26 cellular contexts compared by ENCODE assay signal in the genomic region with DNA sequence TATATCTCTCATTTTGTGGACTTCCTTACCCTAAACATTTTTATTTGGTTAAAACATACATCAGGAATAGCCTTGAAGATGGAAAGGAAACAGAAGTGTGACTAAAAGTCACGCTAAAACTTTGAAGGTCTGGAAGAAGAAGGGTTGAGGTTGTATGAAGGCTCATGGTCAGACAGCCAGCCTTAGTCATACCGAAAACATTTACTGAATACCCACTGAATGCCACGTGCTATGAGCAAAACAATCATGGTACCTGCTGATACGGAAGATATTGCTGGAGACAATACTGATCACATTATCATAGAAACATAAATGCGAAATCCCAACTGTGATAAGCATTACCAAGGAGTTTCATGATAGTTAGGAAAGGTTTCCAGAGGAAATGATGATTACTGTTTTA.
"Had no signal": no experiment of that assay in that cellular context is flagged by ENCODE, and none has a peak within 500 bp of the region (broad histone marks: within the 10 kb centered on the region; RNA-seq: fewer than 3 reads in every experiment).

No MANE protein-coding gene starts in this region.

- H3K9me3 ChIP-seq: adrenal gland, ascending aorta, Peyer's patch had no signal

- H3K4me1 Mint-ChIP-seq: activated B cell treated with CpG ODN at 0.5 μM for 24 hours had no signal

- H3K27ac ChIP-seq: adrenal gland, ascending aorta, Peyer's patch had no signal

- H3K27ac Mint-ChIP-seq: activated B cell treated with CpG ODN at 0.5 μM for 24 hours; activated CD4-positive, alpha-beta memory T cell treated with anti-CD3 and anti-CD28 coated beads for 36 hours; activated CD4-positive, alpha-beta T cell treated with anti-CD3 and anti-CD28 coated beads, Interleukin-2, amount 10 ng/mL, durations not matched to agents 7 days and 5 days; activated naive CD4-positive, alpha-beta T cell treated with anti-CD3 and anti-CD28 coated beads for 36 hours; activated naive CD8-positive, alpha-beta T cell had no signal

- H3K9me3 Mint-ChIP-seq: activated B cell treated with CpG ODN at 0.5 μM for 24 hours; activated CD4-positive, alpha-beta memory T cell treated with anti-CD3 and anti-CD28 coated beads for 36 hours; activated CD4-positive, alpha-beta T cell treated with anti-CD3 and anti-CD28 coated beads, Interleukin-2, amount 10 ng/mL, durations not matched to agents 7 days and 5 days; activated naive CD4-positive, alpha-beta T cell treated with anti-CD3 and anti-CD28 coated beads for 36 hours; activated T-cell treated with anti-CD3 and anti-CD28 coated beads, Interleukin-2, amount 50 U/mL, for 4 hours had no signal

- DNase-seq: activated B cell treated with CpG ODN at 0.5 μM for 24 hours; activated CD4-positive, alpha-beta memory T cell treated with anti-CD3 and anti-CD28 coated beads for 36 hours; activated CD4-positive, alpha-beta T cell treated with anti-CD3 and anti-CD28 coated beads, Interleukin-2, amount 10 ng/mL, durations not matched to agents 7 days and 5 days; activated CD8-positive, alpha-beta memory T cell treated with anti-CD3 and anti-CD28 coated beads for 24 hours; activated gamma-delta T cell; activated naive CD4-positive, alpha-beta T cell treated with anti-CD3 and anti-CD28 coated beads for 36 hours; activated T-cell treated with anti-CD3 and anti-CD28 coated beads, Interleukin-2, amount 50 U/mL, for 4 hours; adrenal gland; cerebellar nuclear complex; MM.1S; NCI-H1105; NCI-H1436; NCI-H1694 treated with DMSO at 0.1 percent for 48 hours; NCI-H2029 treated with DMSO at 0.1 percent for 48 hours; NCI-H345; NCI-H510A; NCI-H526 treated with DMSO at 0.1 percent for 48 hours; NCI-H82; NK-92 treated with Interleukin-12 subunit alpha and Interleukin-12 subunit beta, amount 100 ng/mL, for 24 hours; OCI-M1; Peyer's patch; SHP77 treated with DMSO at 0.1 percent for 48 hours; T-helper 17 cell; T-helper 9 cell had no signal

- H3K36me3 ChIP-seq: adrenal gland, ascending aorta had no signal

- H3K4me1 ChIP-seq: ascending aorta, Peyer's patch had no signal

- H3K4me3 Mint-ChIP-seq: activated B cell treated with CpG ODN at 0.5 μM for 24 hours; activated CD4-positive, alpha-beta memory T cell treated with anti-CD3 and anti-CD28 coated beads for 36 hours; activated CD4-positive, alpha-beta T cell treated with anti-CD3 and anti-CD28 coated beads, Interleukin-2, amount 10 ng/mL, durations not matched to agents 7 days and 5 days; activated naive CD4-positive, alpha-beta T cell treated with anti-CD3 and anti-CD28 coated beads for 36 hours; activated naive CD8-positive, alpha-beta T cell; activated T-cell treated with anti-CD3 and anti-CD28 coated beads, Interleukin-2, amount 50 U/mL, for 4 hours; T-helper 17 cell had no signal

- ATAC-seq: activated T-cell treated with anti-CD3 and anti-CD28 coated beads, Interleukin-2, amount 50 U/mL, for 4 hours; T-helper 17 cell had no signal

- H3K27me3 ChIP-seq: adrenal gland, ascending aorta, Peyer's patch had no signal

- H3K27me3 Mint-ChIP-seq: activated B cell treated with CpG ODN at 0.5 μM for 24 hours; activated CD4-positive, alpha-beta memory T cell treated with anti-CD3 and anti-CD28 coated beads for 36 hours; activated CD4-positive, alpha-beta T cell treated with anti-CD3 and anti-CD28 coated beads, Interleukin-2, amount 10 ng/mL, durations not matched to agents 7 days and 5 days; activated naive CD8-positive, alpha-beta T cell; T-helper 17 cell had no signal

- H3K4me3 ChIP-seq: adrenal gland, ascending aorta, Peyer's patch had no signal
